Comparison of ENCODE assay signal across 8 cellular contexts in genomic region chr19:27872370-27872769, GRCh38.
"Had no signal": no experiment of that assay in that cellular context is flagged by ENCODE, and none has a peak within 500 bp of the region (broad histone marks: within the 10 kb centered on the region; RNA-seq: fewer than 3 reads in every experiment).

No MANE protein-coding gene starts in this region.

- H3K36me3 ChIP-seq: HAP-1 had no signal

- H3K4me3 ChIP-seq: GM23248, HAP-1, K562 had no signal

- DNase-seq: GM23248, GOT3, H7, IMR-90, KG1 had no signal

- H2AFZ ChIP-seq: GM23248 had no signal

- H3K9me3 ChIP-seq: HAP-1 had no signal

- ATAC-seq: HCT116, K562 had no signal

- H3K9ac ChIP-seq: GM23248 had no signal

- H3K4me1 ChIP-seq: HAP-1 had no signal

- FAIRE-seq: K562 had no signal

- H3K27ac ChIP-seq: GM23248 had no signal
